22 cellular contexts compared by ENCODE assay signal in the genomic region with DNA sequence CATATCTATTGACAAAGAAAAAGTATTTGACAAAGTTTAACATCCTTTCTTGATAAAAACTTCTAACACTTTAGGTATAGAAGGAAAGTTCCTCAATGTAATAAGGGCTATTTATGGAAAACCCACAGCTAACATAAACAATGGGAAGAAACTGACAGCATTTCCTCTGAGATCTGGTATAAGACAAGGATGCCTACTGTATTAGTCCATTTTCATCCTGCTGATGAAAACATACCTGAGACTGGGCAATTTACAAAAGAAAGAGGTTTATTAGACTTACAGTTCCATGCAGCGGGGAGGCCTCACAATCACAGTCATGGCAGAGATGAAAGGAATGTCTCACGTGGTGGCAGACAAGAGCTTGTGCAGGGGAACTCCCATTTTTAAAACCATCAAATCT. TPM values are rescaled to one million over a fixed set of nuclear protein-coding genes. Genes with fewer than 3 reads are reported as not detected.
A peak's percentile ranks its signal among the peaks of the same experiment; 100 is the strongest.
DNase-seq lines count a peak whose midpoint lies in the region; ATAC-seq and TF ChIP-seq lines count a peak whose summit lies in the region.
"Had no signal": no experiment of that assay in that cellular context is flagged by ENCODE, and none has a peak within 500 bp of the region (broad histone marks: within the 10 kb centered on the region; RNA-seq: fewer than 3 reads in every experiment).

No MANE protein-coding gene starts in this region.

- H2BK120ac ChIP-seq in IMR-90 (ENCODE audit: low read depth, low read length) (peak overlapping the region; percentile 94), mesenchymal stem cell (ENCODE audit: low read depth, low read length) (no peak overlapping the region)

- H2AK5ac ChIP-seq in IMR-90 (ENCODE audit: low read depth, low read length) (peak overlapping the region; percentile 92), mesenchymal stem cell (ENCODE audit: low read length, severe bottlenecking) (peak overlapping the region; percentile 84)

- H3K14ac ChIP-seq in IMR-90 (replicated peaks; ENCODE audit: low read depth, low read length) (peak overlapping the region; percentile 83), mesenchymal stem cell (ENCODE audit: low read length in 2 of 2) (no peak overlapping the region)

- H3K27ac ChIP-seq in IMR-90 (ENCODE audit: insufficient read depth, low read length) (peak overlapping the region; percentile 14; the same call in 1 of the 2 replicates), mesenchymal stem cell (ENCODE audit: low read length, poor library complexity, severe bottlenecking) (no peak overlapping the region), sigmoid colon (no peak overlapping the region)
- H3K27ac ChIP-seq: RWPE1 had no signal

- H3K9me3 ChIP-seq in IMR-90 (ENCODE audit: control insufficient read depth, insufficient read depth, low read length) (peaks cover 3% of the 10 kb centered on the region; the same call in 1 of the 2 replicates), mesenchymal stem cell (ENCODE audit: control insufficient read depth, low read length) (no peaks in the 10 kb centered on the region), sigmoid colon (no peaks in the 10 kb centered on the region)

- H4K8ac ChIP-seq in IMR-90 (ENCODE audit: low read depth in 2 of 2, low read length in 2 of 2) (peak overlapping the region; percentile 46 to 92; a peak in 3 of 4 replicates), mesenchymal stem cell (ENCODE audit: low read length) (peak overlapping the region; percentile 69)

- H3K56ac ChIP-seq in IMR-90 (ENCODE audit: extremely low read depth, insufficient read depth, low read length): peak overlapping the region; percentile 26

- intact Hi-C loops in IMR-90 (cut with micrococcal nuclease): no loop called here
- intact Hi-C loops in sigmoid colon (cut with DNase I): no loop called here

- no peak overlapping the region for H3K4me2 ChIP-seq in IMR-90 (ENCODE audit: low read depth, low read length)
- no peak overlapping the region for H3K4me2 ChIP-seq in mesenchymal stem cell (ENCODE audit: low read length, poor library complexity, severe bottlenecking)

- no peaks in the 10 kb centered on the region for H3K79me1 ChIP-seq in IMR-90 (ENCODE audit: low read depth in 1 of 2, low read length in 2 of 2)
- peaks cover 6% of the 10 kb centered on the region for H3K79me1 ChIP-seq in mesenchymal stem cell (replicated peaks; ENCODE audit: low read length, poor library complexity, severe bottlenecking)

- WGBS in IMR-90 (ENCODE audit: extremely low coverage in 2 of 2, insufficient read length in 1 of 2), 2 experiments: no CpG with 5 or more reads among the region's 2 CpGs
- 46% methylated on average over 2 of the region's 2 CpGs for WGBS in mesenchymal stem cell
- 82 to 87% methylated on average over 2 of the region's 2 CpGs for WGBS in sigmoid colon, 2 donors

- H2BK15ac ChIP-seq in IMR-90 (ENCODE audit: low read depth, low read length) (peak overlapping the region; percentile 78; the same call in 2 of the 3 replicates), mesenchymal stem cell (ENCODE audit: low read depth, poor library complexity, severe bottlenecking) (no peak overlapping the region)

- POLR2A ChIA-PET in IMR-90 (lab: Charles Lee; ENCODE audit: unreplicated experiment): no interaction called here

- H2BK5ac ChIP-seq in IMR-90 (ENCODE audit: low read depth, low read length, poor library complexity, severe bottlenecking): peak overlapping the region; percentile 76
- no peak overlapping the region for H2BK5ac ChIP-seq in mesenchymal stem cell (ENCODE audit: low read depth, low read length, poor library complexity, severe bottlenecking)

- H3K36me3 ChIP-seq in IMR-90 (ENCODE audit: control insufficient read depth, insufficient read depth, low read length) (no peaks in the 10 kb centered on the region), mesenchymal stem cell (ENCODE audit: control insufficient read depth in 1 of 2, insufficient read depth in 2 of 2, low read depth in 1 of 2, low read length in 2 of 2) (no peaks in the 10 kb centered on the region), sigmoid colon (no peaks in the 10 kb centered on the region)

- no peaks in the 10 kb centered on the region for H4K20me1 ChIP-seq in IMR-90 (ENCODE audit: insufficient read depth, low read length)

- TF ChIP-seq POLR2A in IMR-90 (IDR thresholded peaks at IDR 0.05; ENCODE audit: low read depth, low read length) (no peak), sigmoid colon (IDR thresholded peaks at IDR 0.05) (no peak)

- no peak for TF ChIP-seq RAD21 in IMR-90 (IDR thresholded peaks at IDR 0.05; ENCODE audit: low read length)

- H3K4ac ChIP-seq in IMR-90 (ENCODE audit: low read depth, low read length): peak overlapping the region; percentile 89
- H3K4ac ChIP-seq in mesenchymal stem cell (ENCODE audit: low read depth in 1 of 2, low read length in 2 of 2): no peak overlapping the region

- dilution Hi-C loops in IMR-90 (cut with HindIII; ENCODE audit: low sequenced_read_pairs, unreplicated experiment): no loop called here

- H4K91ac ChIP-seq in IMR-90 (ENCODE audit: insufficient read depth, low read depth, low read length) (peak overlapping the region; percentile 61), mesenchymal stem cell (ENCODE audit: low read length) (no peak overlapping the region)

- in situ Hi-C loops in IMR-90 (cut with MboI; ENCODE audit: low sequenced_read_pairs) (no loop called here), GM13977 (cut with MboI; ENCODE audit: low pct_unique_long_range_greater_than_20kb, low sequenced_read_pairs, unreplicated experiment) (no loop called here)

- no peak overlapping the region for H2AK9ac ChIP-seq in IMR-90 (replicated peaks; ENCODE audit: low read depth, low read length, poor library complexity)

- peak overlapping the region; percentile 95; the same call in 1 of the 2 replicates for H2BK20ac ChIP-seq in IMR-90 (ENCODE audit: low read depth, low read length)

- CTCF ChIA-PET in IMR-90 (lab: Yijun Ruan, JAX): interaction anchor here (1.7 kb wide), 1 partner anchor 18 kb away, joined by 5 read pairs; a partner anchor contains a TSS

- no peak overlapping the region for H3K9ac ChIP-seq in IMR-90 (ENCODE audit: low read depth, low read length)
- no peak overlapping the region for H3K9ac ChIP-seq in mesenchymal stem cell (ENCODE audit: low read length)

- H3K23ac ChIP-seq in IMR-90 (ENCODE audit: low read depth, low read length) (peak overlapping the region; percentile 84; the same call in 1 of the 2 replicates), mesenchymal stem cell (ENCODE audit: low read length in 2 of 2) (no peak overlapping the region)

- H3K4me1 ChIP-seq in IMR-90 (ENCODE audit: control insufficient read depth, insufficient read depth, low read length) (peaks cover 14% of the 10 kb centered on the region), mesenchymal stem cell (ENCODE audit: control insufficient read depth, insufficient read depth, low read depth, low read length) (peaks cover 2% of the 10 kb centered on the region), sigmoid colon (peaks cover 0 to 10% (median 4%) of the 10 kb centered on the region in 4 donors)

- BruUV-seq in IMR-90 (replicated peaks; lab: Mats Ljungman, UMichigan): no TSS peak

- H2AFZ ChIP-seq in IMR-90 (replicated peaks; ENCODE audit: low read length, poor library complexity) (no peak overlapping the region), mesenchymal stem cell (ENCODE audit: low read depth, low read length) (no peak overlapping the region)

- peak overlapping the region in 1 of 2 experiments; percentile 86 for H2BK12ac ChIP-seq in mesenchymal stem cell (ENCODE audit: low read length in 2 of 2)

- ATAC-seq in IMR-90 (ENCODE audit: low read depth): no peak
- ATAC-seq: GM12878 had no signal

- peaks cover 3% of the 10 kb centered on the region for H3K9me1 ChIP-seq in IMR-90 (ENCODE audit: insufficient read depth, low read length)

- DNase-seq in EL (peak; percentile 15), IMR-90 (peak; percentile 41), epithelial cell of esophagus (ENCODE audit: low read depth) (peak; percentile 36), mesenchymal stem cell (peak; percentile 68), sigmoid colon (no peak), SKM-1 (lab: John Stamatoyannopoulos, UW; ENCODE audit: unreplicated experiment) (no peak), GM13977 (ENCODE audit: low spot score) (no peak)
- DNase-seq: CD4-positive, CD25-positive, alpha-beta regulatory T cell; KBM-7; NCI-H1105 treated with DMSO at 0.1 percent for 48 hours; NCI-H2029 treated with DMSO at 0.1 percent for 48 hours; NCI-H2171; NCI-H345; NCI-H524; NCI-H774; NK-92 treated with Interleukin-12 subunit alpha and Interleukin-12 subunit beta, amount 100 ng/mL, for 24 hours; SHP77 treated with DMSO at 0.1 percent for 48 hours had no signal

- H3K4me3 ChIP-seq in IMR-90 (ENCODE audit: insufficient read depth, low read depth, low read length): no peak overlapping the region
- no peak overlapping the region for H3K4me3 ChIP-seq in epithelial cell of esophagus (ENCODE audit: low read length)
- H3K4me3 ChIP-seq in mesenchymal stem cell (ENCODE audit: insufficient read depth in 1 of 2, low read depth in 1 of 2, low read length in 2 of 2): no peak overlapping the region
- H3K4me3 ChIP-seq in sigmoid colon: no peak overlapping the region
- H3K4me3 ChIP-seq: GM12878, SK-N-MC had no signal

- H4K5ac ChIP-seq in IMR-90 (ENCODE audit: low read depth, low read length): peak overlapping the region; percentile 80; the same call in 1 of the 2 replicates

- TF ChIP-seq CTCF in IMR-90 (conservative IDR thresholded peaks at IDR 0.05; ENCODE audit: low read depth, low read length) (no peak), epithelial cell of esophagus (IDR thresholded peaks at IDR 0.05; ENCODE audit: insufficient read depth, low read depth, low read length, missing control alignments) (no peak), sigmoid colon (IDR thresholded peaks at IDR 0.05) (no peak), GM13977 (IDR thresholded peaks at IDR 0.05; ENCODE audit: extremely low read depth, insufficient read depth, missing control alignments) (no peak)

- no peaks in the 10 kb centered on the region for H3K27me3 ChIP-seq in IMR-90 (ENCODE audit: control insufficient read depth, insufficient read depth, low read length)
- H3K27me3 ChIP-seq in mesenchymal stem cell (ENCODE audit: control insufficient read depth in 1 of 2, insufficient read depth in 1 of 2, low read length in 2 of 2): no peaks in the 10 kb centered on the region
- no peaks in the 10 kb centered on the region for H3K27me3 ChIP-seq in sigmoid colon

- TF ChIP-seq EP300 in sigmoid colon (IDR thresholded peaks at IDR 0.05): no peak

- peak overlapping the region; percentile 86; the same call in 1 of the 2 replicates for H3K18ac ChIP-seq in IMR-90 (ENCODE audit: low read depth, low read length)
- peak overlapping the region; percentile 71 to 81 for H3K18ac ChIP-seq in mesenchymal stem cell (ENCODE audit: low read depth in 1 of 2, low read length in 2 of 2)

RNA-seq across cellular contexts. Expression of a gene that starts 17.8 kb away (rescaled TPM):
- total RNA-seq in IMR-90 (2012; rRNA removed) (4.7 and 7.2 TPM in 2 replicates), sigmoid colon (under 1 TPM; 0.27 to 0.49 (median 0.32) TPM)
- polyA plus RNA-seq in IMR-90 (2012; rRNA removed) (6.3 and 7.3 TPM in 2 replicates), sigmoid colon (1 to 10 TPM in 1 of 3 donors, under 1 TPM in 2; 0.46 to 3.8 (median 0.60) TPM)
- polyA plus RNA-seq in IMR-90 (2012; cell fraction: cytosol; rRNA removed): 3.2 and 5.2 TPM in 2 replicates
- 2.0 and 8.6 TPM in 2 replicates for polyA plus RNA-seq in IMR-90 (2012; cell fraction: nucleus; rRNA removed; ENCODE audit: low replicate concordance)
- 13.4 TPM for polyA plus RNA-seq in mesenchymal stem cell (2013, experiment 1 of 2)
- 14.1 TPM for polyA plus RNA-seq in mesenchymal stem cell (2013, experiment 2 of 2)

RNA-seq across cellular contexts. Expression of a gene that starts 47.9 kb away (rescaled TPM):
- total RNA-seq in IMR-90 (2012; rRNA removed) (under 0.01 TPM in 2 replicates), sigmoid colon (not detected)
- polyA plus RNA-seq in IMR-90 (2012; rRNA removed) (0.09 and 0.22 TPM in 2 replicates), sigmoid colon (under 1 TPM in 1 of 3 donors, not detected in 2; 0.01 TPM)
- 0.13 TPM in 1 of 2 replicates, not detected in the other for polyA plus RNA-seq in IMR-90 (2012; cell fraction: cytosol; rRNA removed)
- 0.02 and 0.07 TPM in 2 replicates for polyA plus RNA-seq in IMR-90 (2012; cell fraction: nucleus; rRNA removed; ENCODE audit: low replicate concordance)
- 0.03 TPM for polyA plus RNA-seq in mesenchymal stem cell (2013, experiment 1 of 2)
- polyA plus RNA-seq in mesenchymal stem cell (2013, experiment 2 of 2): 0.10 TPM
- total RNA-seq: CD4-positive, CD25-positive, alpha-beta regulatory T cell; H1 had no signal
- polyA plus RNA-seq: BJ; CD4-positive, CD25-positive, alpha-beta regulatory T cell; H1 had no signal

Comparison
In these comparisons a context has a peak if more than half of its experiments do, and no peak if none do; other contexts are left out.
1. DNase-seq: peak in EL (single experiment), IMR-90 (single experiment), epithelial cell of esophagus (single experiment) and mesenchymal stem cell (single experiment); none in sigmoid colon (single experiment), SKM-1 (single experiment) and GM13977 (single experiment).